ENCODE assay signal across 13 cellular contexts in genomic region chr18:57771183-57771582, GRCh38. TPM values are rescaled to one million over a fixed set of nuclear protein-coding genes. Genes with fewer than 3 reads are reported as not detected.
DNase-seq lines count a peak whose midpoint lies in the region; ATAC-seq and TF ChIP-seq lines count a peak whose summit lies in the region.
"Had no signal": no experiment of that assay in that cellular context is flagged by ENCODE, and none has a peak within 500 bp of the region (broad histone marks: within the 10 kb centered on the region; RNA-seq: fewer than 3 reads in every experiment).

No MANE protein-coding gene starts in this region.

- no peaks in the 10 kb centered on the region for H3K36me3 ChIP-seq in PC-3 (ENCODE audit: low read depth, low read length)
- no peaks in the 10 kb centered on the region for H3K36me3 ChIP-seq in thyroid gland
- peaks cover 0 to 3% (median 0%) of the 10 kb centered on the region in 6 donors for H3K36me3 ChIP-seq in spleen
- H3K36me3 ChIP-seq: cardiac muscle cell had no signal

- peaks cover 77% of the 10 kb centered on the region for H3K79me2 ChIP-seq in PC-3 (ENCODE audit: low read length)

- no TSS peak for BruUV-seq in PC-3 (replicated peaks; lab: Mats Ljungman, UMichigan)

- ATAC-seq in PC-3 (peak; percentile 58), left ventricle myocardium superior (peak; percentile 41)
- ATAC-seq: naive thymus-derived CD8-positive, alpha-beta T cell had no signal

- no peak overlapping the region for H2AFZ ChIP-seq in PC-3 (ENCODE audit: low read length)

- no peaks in the 10 kb centered on the region for H3K27me3 ChIP-seq in PC-3 (ENCODE audit: low read length)
- no peaks in the 10 kb centered on the region for H3K27me3 ChIP-seq in thyroid gland
- H3K27me3 ChIP-seq in spleen (replicated peaks in 1 of 7), result no peaks in the 10 kb centered on the region
- H3K27me3 ChIP-seq: cardiac muscle cell had no signal

- CTCF ChIA-PET in PC-3 (lab: Charles Lee), result no interaction called here

- H3K9ac ChIP-seq in PC-3 (ENCODE audit: low read length), result peak overlapping the region; percentile 83

- H3K4me1 ChIP-seq in PC-3 (ENCODE audit: insufficient read depth, low read length), result peaks cover 64% of the 10 kb centered on the region
- peaks cover 51 to 58% of the 10 kb centered on the region in 2 donors for H3K4me1 ChIP-seq in thyroid gland
- peaks cover 0 to 52% (median 20%) of the 10 kb centered on the region in 6 donors for H3K4me1 ChIP-seq in spleen

- TF ChIP-seq POLR2A in thyroid gland (IDR thresholded peaks at IDR 0.05), result no peak
- no peak for TF ChIP-seq POLR2A in spleen (IDR thresholded peaks at IDR 0.05)

- H3K9me2 ChIP-seq in PC-3 (replicated peaks; ENCODE audit: low read length), result no peaks in the 10 kb centered on the region

- WGBS in thyroid gland, 2 donors, result 79 to 87% methylated on average over 3 of the region's 3 CpGs
- WGBS in spleen, 5 donors, result 33 to 75% (median 48%) methylated on average over 3 of the region's 3 CpGs

- DNase-seq in HuH-7 (ENCODE audit: low spot score), result peak; percentile 20
- peak; percentile 88 for DNase-seq in PC-3
- no peak for DNase-seq in left ventricle myocardium superior
- no peak for DNase-seq in thyroid gland
- DNase-seq in activated effector memory CD4-positive, alpha-beta T cell treated with Interleukin-2 at 50 U/mL for 16 hours, result no peak
- no peak for DNase-seq in DMS114 treated with DMSO at 0.1 percent for 48 hours (lab: John Stamatoyannopoulos, UW; ENCODE audit: unreplicated experiment)
- DNase-seq in spleen, result no peak
- DNase-seq: activated T-cell treated with anti-CD3 and anti-CD28 coated beads, Interleukin-2, amount 50 U/mL, for 1 hour; head of caudate nucleus; naive thymus-derived CD8-positive, alpha-beta T cell; NCI-H2227 treated with DMSO at 0.1 percent for 48 hours had no signal

- intact Hi-C loops in PC-3 (cut with micrococcal nuclease), result loop anchor here (2.0 kb wide), 1 partner anchor 18 kb away; no protein-coding TSS in a partner anchor
- intact Hi-C loops in left ventricle myocardium superior (cut with micrococcal nuclease), result no loop called here
- intact Hi-C loops in thyroid gland (cut with DNase I), result no loop called here
- intact Hi-C loops in spleen (cut with DNase I; ENCODE audit: low total_unique reads), result no loop called here

- H3K9me3 ChIP-seq in PC-3 (ENCODE audit: low read length) (no peaks in the 10 kb centered on the region), thyroid gland (no peaks in the 10 kb centered on the region), spleen (no peaks in the 10 kb centered on the region)

- POLR2A ChIA-PET in PC-3 (lab: Charles Lee; ENCODE audit: unreplicated experiment), result no interaction called here

- H3K4me2 ChIP-seq in PC-3 (ENCODE audit: low read length), result peak overlapping the region; percentile 83

- no peaks in the 10 kb centered on the region for H4K20me1 ChIP-seq in PC-3 (ENCODE audit: low read length)

- TF ChIP-seq CTCF in PC-3 (conservative IDR thresholded peaks at IDR 0.05; ENCODE audit: low read depth, low read length) (no peak), thyroid gland (IDR thresholded peaks at IDR 0.05) (no peak), spleen (IDR thresholded peaks at IDR 0.05 in 8 of 11, conservative IDR thresholded peaks at IDR 0.05 in 3 of 11) (no peak)

- H3F3A ChIP-seq in PC-3 (ENCODE audit: low read length, unreplicated experiment), result peaks cover 3% of the 10 kb centered on the region

- peak overlapping the region; percentile 50 for H3K4me3 ChIP-seq in PC-3 (ENCODE audit: low read length)
- H3K4me3 ChIP-seq in thyroid gland (replicated peaks in 1 of 3), result no peak overlapping the region
- no peak overlapping the region for H3K4me3 ChIP-seq in spleen
- H3K4me3 ChIP-seq: cardiac muscle cell had no signal

- H3K27ac ChIP-seq in PC-3 (ENCODE audit: low read length) (peak overlapping the region; percentile 97), thyroid gland (peak overlapping the region; percentile 5 to 19 (median 10)), spleen (peak overlapping the region in 3 of 8 donors; percentile 39 to 50 (median 48))
- H3K27ac ChIP-seq: cardiac muscle cell had no signal

RNA-seq across cellular contexts. Expression of gene ATP8B1, which starts 31.9 kb away (rescaled TPM):
- total RNA-seq in PC-3 (2014; rRNA removed), result 18.4 and 24.8 TPM in 2 replicates
- 4.0 TPM for total RNA-seq in left ventricle myocardium superior
- total RNA-seq in thyroid gland, result 10 to 100 TPM; 45.8 to 71.8 (median 58.2) TPM
- total RNA-seq in spleen, result 10 to 100 TPM in 6 of 7 donors, 1 to 10 TPM in 1; 5.1 to 22.0 (median 14.5) TPM
- 1 to 10 TPM; 1.0 to 2.1 (median 1.5) TPM for polyA plus RNA-seq in spleen
- total RNA-seq: T-helper 2 cell treated with Interferon-gamma antibody and Interleukin-4, amounts not matched to agents 100 ng/mL and 5 ng/mL, for 36 hours had no signal
- polyA plus RNA-seq: naive thymus-derived CD8-positive, alpha-beta T cell had no signal

Comparison
In these comparisons a context has a peak if more than half of its experiments do, and no peak if none do; other contexts are left out.
1. DNase-seq: peak in HuH-7 (single experiment) and PC-3 (single experiment); none in left ventricle myocardium superior (single experiment), thyroid gland (0 of 2), activated effector memory CD4-positive, alpha-beta T cell treated with Interleukin-2 at 50 U/mL for 16 hours (single experiment), DMS114 treated with DMSO at 0.1 percent for 48 hours (single experiment) and spleen (single experiment).